In the genomic region with DNA sequence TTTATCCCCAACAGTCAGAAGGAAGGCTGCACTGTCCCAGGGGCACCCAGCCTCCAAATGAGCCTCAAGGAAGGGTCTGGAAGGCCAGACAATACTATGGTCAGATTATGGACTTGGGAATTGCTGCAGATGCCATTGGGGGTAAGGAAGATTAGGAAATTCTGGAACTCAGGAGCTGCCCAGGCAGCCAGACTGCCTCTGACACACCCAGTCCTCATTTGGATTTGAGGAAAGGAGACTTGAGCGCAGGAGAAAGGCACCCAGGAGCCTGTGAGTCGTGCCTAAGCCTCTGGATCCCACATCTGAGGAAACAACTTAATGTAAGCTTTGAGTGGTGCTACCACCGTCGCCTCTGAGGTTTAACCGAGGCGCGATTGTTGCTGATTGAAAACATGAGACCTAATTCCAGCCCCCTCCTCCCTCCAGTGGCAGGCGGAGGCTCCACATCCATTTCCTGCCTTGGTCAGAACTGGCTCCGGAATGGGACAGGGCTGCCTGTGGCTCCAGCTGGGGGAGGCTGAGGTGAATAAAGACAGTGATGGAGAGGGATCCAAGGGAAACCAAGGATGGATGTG, we compare ENCODE assay signal across 12 cellular contexts.
DNase-seq lines count a peak whose midpoint lies in the region; ATAC-seq and TF ChIP-seq lines count a peak whose summit lies in the region.
"Had no signal": no experiment of that assay in that cellular context is flagged by ENCODE, and none has a peak within 500 bp of the region (broad histone marks: within the 10 kb centered on the region; RNA-seq: fewer than 3 reads in every experiment).

No MANE protein-coding gene starts in this region.

- no peak for ATAC-seq in SK-N-SH treated with all-trans-retinoic acid at 6 μM for 48 hours
- ATAC-seq in effector memory CD8-positive, alpha-beta T cell (replicated peaks): peak; percentile 42

- DNase-seq in SK-N-SH (peak; percentile 52), kidney epithelial cell (ENCODE audit: low read depth) (no peak), type B pancreatic cell (ENCODE audit: extremely low spot score, unreplicated experiment) (no peak), H4 (ENCODE audit: low spot score) (no peak), NCI-H2081 (lab: John Stamatoyannopoulos, UW) (no peak), SKM-1 (lab: John Stamatoyannopoulos, UW; ENCODE audit: unreplicated experiment) (no peak)
- DNase-seq in effector memory CD8-positive, alpha-beta T cell: no peak
- DNase-seq: NCI-H526 had no signal

- no peaks in the 10 kb centered on the region for H3K27me3 ChIP-seq in SK-N-SH (ENCODE audit: insufficient read depth)
- peaks cover 2% of the 10 kb centered on the region for H3K27me3 ChIP-seq in kidney epithelial cell (ENCODE audit: control insufficient read depth, insufficient read depth, low read length)
- H3K27me3 ChIP-seq: esophagus muscularis mucosa, vagina had no signal

- no peak for TF ChIP-seq EP300 in SK-N-SH (IDR thresholded peaks at IDR 0.05; ENCODE audit: borderline replicate concordance in 1 of 2, low read depth in 1 of 2, low read length in 1 of 2)

- H3K36me3 Mint-ChIP-seq in effector memory CD8-positive, alpha-beta T cell (ENCODE audit: insufficient read depth): no peaks in the 10 kb centered on the region
- H3K36me3 Mint-ChIP-seq in type B pancreatic cell: no peaks in the 10 kb centered on the region

- no peak overlapping the region for H3K4me2 ChIP-seq in SK-N-SH

- no peaks in the 10 kb centered on the region for H3K36me3 ChIP-seq in SK-N-SH (replicated peaks in 1 of 2; ENCODE audit: control insufficient read depth in 1 of 2, insufficient read depth in 2 of 2, low read length in 1 of 2)
- no peaks in the 10 kb centered on the region for H3K36me3 ChIP-seq in kidney epithelial cell (ENCODE audit: control insufficient read depth, insufficient read depth, low read length)
- H3K36me3 ChIP-seq: esophagus muscularis mucosa, vagina had no signal

- no peaks in the 10 kb centered on the region for H3K27me3 Mint-ChIP-seq in effector memory CD8-positive, alpha-beta T cell
- H3K27me3 Mint-ChIP-seq in type B pancreatic cell: peaks cover 7% of the 10 kb centered on the region

- no peak overlapping the region for H3K27ac ChIP-seq in SK-N-SH (ENCODE audit: low read depth in 2 of 2, low read length in 1 of 2)
- H3K27ac ChIP-seq: esophagus muscularis mucosa, vagina had no signal

- TF ChIP-seq CTCF in SK-N-SH (IDR thresholded peaks at IDR 0.05) (peak; percentile 20), kidney epithelial cell (IDR thresholded peaks at IDR 0.05; ENCODE audit: insufficient read depth, low read length, poor library complexity, severe bottlenecking) (peak; percentile 40), type B pancreatic cell (conservative IDR thresholded peaks at IDR 0.05) (peak; percentile 67)

- POLR2A ChIA-PET in SK-N-SH (lab: Yijun Ruan, JAX): interaction anchor here (0.9 to 3.1 kb wide), 7 partner anchors 15 to 214 kb away, joined by 3 to 38 read pairs (median 8); a partner anchor contains a TSS

- CTCF ChIA-PET in SK-N-SH (lab: Yijun Ruan, JAX): interaction anchor here (0.6 to 18.0 kb wide), 35 partner anchors 9 to 312 kb away, joined by 3 to 897 read pairs (median 8); a partner anchor contains a TSS

- no peaks in the 10 kb centered on the region for H3K9me3 ChIP-seq in SK-N-SH
- H3K9me3 ChIP-seq: esophagus muscularis mucosa, vagina had no signal

- H3K4me3 ChIP-seq in SK-N-SH (ENCODE audit: low read depth in 2 of 2, low read length in 1 of 2) (no peak overlapping the region), kidney epithelial cell (ENCODE audit: low read depth, low read length) (no peak overlapping the region)
- H3K4me3 ChIP-seq: esophagus muscularis mucosa, vagina had no signal

- H3K27ac Mint-ChIP-seq in effector memory CD8-positive, alpha-beta T cell: peak overlapping the region in 1 of 2 donors; percentile 44
- H3K27ac Mint-ChIP-seq in type B pancreatic cell: no peak overlapping the region
- H3K27ac Mint-ChIP-seq: T-helper 1 cell treated with Interleukin-12 subunit alpha and Interleukin-12 subunit beta and Interleukin-4 antibody, amounts not matched to agents 30 μg/mL and 1 μg/mL, for 36 hours had no signal

- no peak overlapping the region for H3K4me3 Mint-ChIP-seq in effector memory CD8-positive, alpha-beta T cell
- no peak overlapping the region for H3K4me3 Mint-ChIP-seq in type B pancreatic cell
- H3K4me3 Mint-ChIP-seq: T-helper 1 cell treated with Interleukin-12 subunit alpha and Interleukin-12 subunit beta and Interleukin-4 antibody, amounts not matched to agents 30 μg/mL and 1 μg/mL, for 36 hours had no signal

- H3K4me1 Mint-ChIP-seq in effector memory CD8-positive, alpha-beta T cell (ENCODE audit: low read depth in 2 of 2): peaks cover 16 to 39% of the 10 kb centered on the region in 2 donors
- peaks cover 29% of the 10 kb centered on the region for H3K4me1 Mint-ChIP-seq in type B pancreatic cell (ENCODE audit: unreplicated experiment)

- H3K9me2 ChIP-seq in SK-N-SH: no peaks in the 10 kb centered on the region

- no peaks in the 10 kb centered on the region for H4K20me1 ChIP-seq in SK-N-SH (ENCODE audit: insufficient read depth)

- no peak overlapping the region for H3K9ac ChIP-seq in SK-N-SH

- 77% methylated on average over 9 of the region's 9 CpGs for whole genome bisulfite sequencing in SK-N-SH (ENCODE audit: low lambda C conversion rate)

- H3K79me2 ChIP-seq in SK-N-SH (ENCODE audit: insufficient read depth): no peaks in the 10 kb centered on the region

- no peak overlapping the region for H2AFZ ChIP-seq in SK-N-SH (ENCODE audit: low read depth)

- no peaks in the 10 kb centered on the region for H3F3A ChIP-seq in SK-N-SH (replicated peaks; ENCODE audit: insufficient read depth)

- no peaks in the 10 kb centered on the region for H3K9me3 Mint-ChIP-seq in effector memory CD8-positive, alpha-beta T cell
- H3K9me3 Mint-ChIP-seq in type B pancreatic cell: no peaks in the 10 kb centered on the region
- H3K9me3 Mint-ChIP-seq: T-helper 1 cell treated with Interleukin-12 subunit alpha and Interleukin-12 subunit beta and Interleukin-4 antibody, amounts not matched to agents 30 μg/mL and 1 μg/mL, for 36 hours had no signal

- TF ChIP-seq RAD21 in SK-N-SH (IDR thresholded peaks at IDR 0.05; ENCODE audit: low read length): peak; percentile 30

- peaks cover 0 to 26% of the 10 kb centered on the region in 2 experiments; a peak in 3 of 4 replicates for H3K4me1 ChIP-seq in SK-N-SH (ENCODE audit: control insufficient read depth in 1 of 2, insufficient read depth in 2 of 2, low read depth in 1 of 2, low read length in 1 of 2)

TF ChIP-seq in SK-N-SH, 30 proteins besides CTCF, POLR2A, EP300 and RAD21 (continues in another document):
- TF ChIP-seq EZH2phosphoT487 (IDR thresholded peaks at IDR 0.05; ENCODE audit: borderline replicate concordance, low read depth) (no peak), SMC3 (IDR thresholded peaks at IDR 0.05; ENCODE audit: low read depth, low read length) (peak; percentile 22; the same call in 1 of the 2 replicates), TAF1 (IDR thresholded peaks at IDR 0.05; ENCODE audit: borderline replicate concordance, low read depth, low read length) (no peak), RFX5 (IDR thresholded peaks at IDR 0.05; ENCODE audit: low read length) (no peak), SIN3A (IDR thresholded peaks at IDR 0.05; ENCODE audit: borderline replicate concordance, low read depth, low read length) (no peak)
- TF ChIP-seq, protein P1, sequence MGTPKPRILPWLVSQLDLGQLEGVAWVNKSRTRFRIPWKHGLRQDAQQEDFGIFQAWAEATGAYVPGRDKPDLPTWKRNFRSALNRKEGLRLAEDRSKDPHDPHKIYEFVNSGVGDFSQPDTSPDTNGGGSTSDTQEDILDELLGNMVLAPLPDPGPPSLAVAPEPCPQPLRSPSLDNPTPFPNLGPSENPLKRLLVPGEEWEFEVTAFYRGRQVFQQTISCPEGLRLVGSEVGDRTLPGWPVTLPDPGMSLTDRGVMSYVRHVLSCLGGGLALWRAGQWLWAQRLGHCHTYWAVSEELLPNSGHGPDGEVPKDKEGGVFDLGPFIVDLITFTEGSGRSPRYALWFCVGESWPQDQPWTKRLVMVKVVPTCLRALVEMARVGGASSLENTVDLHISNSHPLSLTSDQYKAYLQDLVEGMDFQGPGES (IDR thresholded peaks at IDR 0.05; ENCODE audit: low read depth, low read length): no peak

TF ChIP-seq in SK-N-SH treated with all-trans-retinoic acid at 6 μM for 48 hours, 23 proteins besides CTCF, POLR2A, EP300 and RAD21 (continues in another document):
- no peak for TF ChIP-seq GLIS3 (CRISPR knock-in tag; IDR thresholded peaks at IDR 0.05)
- TF ChIP-seq ZNF70 (CRISPR knock-in tag; IDR thresholded peaks at IDR 0.05): no peak
- no peak for TF ChIP-seq PPARA (CRISPR knock-in tag; IDR thresholded peaks at IDR 0.05; ENCODE audit: borderline replicate concordance)
- TF ChIP-seq ISL1 (CRISPR knock-in tag; IDR thresholded peaks at IDR 0.05): no peak
- TF ChIP-seq ZNF565 (CRISPR knock-in tag; conservative IDR thresholded peaks at IDR 0.05; ENCODE audit: low read depth): no peak
- TF ChIP-seq TCF4 (CRISPR knock-in tag; IDR thresholded peaks at IDR 0.05; ENCODE audit: borderline replicate concordance): no peak
- no peak for TF ChIP-seq RARB (CRISPR knock-in tag; IDR thresholded peaks at IDR 0.05)
- TF ChIP-seq, protein P2, sequence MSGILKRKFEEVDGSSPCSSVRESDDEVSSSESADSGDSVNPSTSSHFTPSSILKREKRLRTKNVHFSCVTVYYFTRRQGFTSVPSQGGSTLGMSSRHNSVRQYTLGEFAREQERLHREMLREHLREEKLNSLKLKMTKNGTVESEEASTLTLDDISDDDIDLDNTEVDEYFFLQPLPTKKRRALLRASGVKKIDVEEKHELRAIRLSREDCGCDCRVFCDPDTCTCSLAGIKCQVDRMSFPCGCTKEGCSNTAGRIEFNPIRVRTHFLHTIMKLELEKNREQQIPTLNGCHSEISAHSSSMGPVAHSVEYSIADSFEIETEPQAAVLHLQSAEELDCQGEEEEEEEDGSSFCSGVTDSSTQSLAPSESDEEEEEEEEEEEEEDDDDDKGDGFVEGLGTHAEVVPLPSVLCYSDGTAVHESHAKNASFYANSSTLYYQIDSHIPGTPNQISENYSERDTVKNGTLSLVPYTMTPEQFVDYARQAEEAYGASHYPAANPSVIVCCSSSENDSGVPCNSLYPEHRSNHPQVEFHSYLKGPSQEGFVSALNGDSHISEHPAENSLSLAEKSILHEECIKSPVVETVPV (CRISPR knock-in tag; IDR thresholded peaks at IDR 0.05): no peak
- TF ChIP-seq CSDC2 (CRISPR knock-in tag; IDR thresholded peaks at IDR 0.05): no peak
- TF ChIP-seq ESRRG (CRISPR knock-in tag; IDR thresholded peaks at IDR 0.05): no peak
- no peak for TF ChIP-seq ZFP3 (CRISPR knock-in tag; IDR thresholded peaks at IDR 0.05)
- TF ChIP-seq ZFP30 (CRISPR knock-in tag; IDR thresholded peaks at IDR 0.05): no peak
- TF ChIP-seq ZC3H10 (CRISPR knock-in tag; IDR thresholded peaks at IDR 0.05): no peak
- TF ChIP-seq ZNF8 (CRISPR knock-in tag; IDR thresholded peaks at IDR 0.05): no peak
